14 cellular contexts compared by ENCODE assay signal in the genomic region with DNA sequence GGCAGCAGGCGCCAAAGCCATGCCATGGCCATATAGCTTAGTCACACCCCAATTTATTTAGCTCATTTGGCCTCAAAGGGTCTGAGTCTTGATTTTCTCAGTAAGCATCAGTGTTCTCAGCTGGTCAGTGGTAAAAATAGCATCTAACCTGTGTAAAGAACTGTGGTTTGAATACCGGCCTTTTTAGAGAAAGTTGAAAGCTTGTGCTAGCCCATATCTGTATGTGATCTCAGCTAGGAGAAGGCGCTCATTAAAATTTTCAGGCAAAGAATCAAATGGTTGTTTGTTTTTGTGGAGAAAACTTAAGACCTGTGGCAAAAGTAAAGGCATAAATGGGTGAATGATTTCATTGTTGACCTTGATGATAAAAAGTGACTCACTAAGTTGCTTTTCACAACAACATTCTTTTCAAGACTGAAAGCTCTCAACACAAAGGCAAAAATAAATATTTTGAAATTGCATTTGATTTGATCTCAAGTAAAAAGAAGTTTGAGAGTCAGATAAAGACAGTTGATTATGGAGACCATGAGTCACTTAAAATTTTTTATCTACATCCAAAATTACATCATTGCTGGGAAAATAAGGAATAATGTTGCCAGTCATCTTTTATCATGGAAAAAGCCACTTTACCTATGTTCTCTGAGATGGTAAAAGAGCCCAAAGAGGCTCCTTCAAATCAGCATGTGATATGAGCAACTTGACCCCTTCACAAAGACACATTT.
A peak's percentile ranks its signal among the peaks of the same experiment; 100 is the strongest.
DNase-seq lines count a peak whose midpoint lies in the region; ATAC-seq and TF ChIP-seq lines count a peak whose summit lies in the region.
"Had no signal": no experiment of that assay in that cellular context is flagged by ENCODE, and none has a peak within 500 bp of the region (broad histone marks: within the 10 kb centered on the region; RNA-seq: fewer than 3 reads in every experiment).

No MANE protein-coding gene starts in this region.

- DNase-seq in HCEC 1CT (peak; percentile 22), RWPE2 (ENCODE audit: low spot score) (no peak), epithelial cell of prostate (ENCODE audit: low read depth, low spot score) (peak; percentile 31), pulmonary artery endothelial cell (ENCODE audit: low read depth, low spot score) (peak; percentile 15), mesenteric fat pad (ENCODE audit: low spot score) (no peak), ecto neural progenitor cell (ENCODE audit: low spot score) (no peak)
- DNase-seq in stimulated activated CD4-positive, alpha-beta T cell treated with anti-CD3 and anti-CD28 coated beads, Interleukin-2, amount 100 ng/mL, for 48 hours, result no peak
- DNase-seq: CD8-positive, alpha-beta T cell; effector memory CD4-positive, alpha-beta T cell; NCI-H1048; NCI-H446 treated with DMSO at 0.1 percent for 48 hours had no signal

- H3K4me1 ChIP-seq in RWPE2 (ENCODE audit: insufficient read depth, poor library complexity, severe bottlenecking), result peaks cover 11% of the 10 kb centered on the region

- peaks cover 12% of the 10 kb centered on the region for H3K27me3 ChIP-seq in RWPE2 (ENCODE audit: insufficient read depth, poor library complexity, severe bottlenecking)

- no peak for TF ChIP-seq CTCF in RWPE2 (IDR thresholded peaks at IDR 0.05; ENCODE audit: poor library complexity, severe bottlenecking)

- H3K27ac ChIP-seq in RWPE2 (ENCODE audit: poor library complexity, severe bottlenecking), result no peak overlapping the region
- H3K27ac ChIP-seq in epithelial cell of prostate, result no peak overlapping the region
- H3K27ac ChIP-seq: HL-60 had no signal

- no peak overlapping the region for H3K4me3 ChIP-seq in RWPE2 (ENCODE audit: severe bottlenecking)

- ATAC-seq in RWPE2 (ENCODE audit: low read depth) (peak; percentile 82), GM19023 (IDR thresholded peaks at IDR 0.05; ENCODE audit: unreplicated experiment) (no peak)
- ATAC-seq: CD8-positive, alpha-beta T cell; Right ventricle myocardium inferior had no signal

- no peaks in the 10 kb centered on the region for H3K36me3 ChIP-seq in RWPE2 (ENCODE audit: low read depth)

- no peaks in the 10 kb centered on the region for H3K9me3 ChIP-seq in RWPE2 (ENCODE audit: severe bottlenecking)

Comparison
In these comparisons a context has a peak if more than half of its experiments do, and no peak if none do; other contexts are left out.
1. DNase-seq: peak in HCEC 1CT (single experiment), epithelial cell of prostate (single experiment) and pulmonary artery endothelial cell (single experiment); none in RWPE2 (single experiment), stimulated activated CD4-positive, alpha-beta T cell treated with anti-CD3 and anti-CD28 coated beads, Interleukin-2, amount 100 ng/mL, for 48 hours (0 of 2), mesenteric fat pad (single experiment) and ecto neural progenitor cell (single experiment).